ENCODE assay signal across 1 cellular context in the genomic region with DNA sequence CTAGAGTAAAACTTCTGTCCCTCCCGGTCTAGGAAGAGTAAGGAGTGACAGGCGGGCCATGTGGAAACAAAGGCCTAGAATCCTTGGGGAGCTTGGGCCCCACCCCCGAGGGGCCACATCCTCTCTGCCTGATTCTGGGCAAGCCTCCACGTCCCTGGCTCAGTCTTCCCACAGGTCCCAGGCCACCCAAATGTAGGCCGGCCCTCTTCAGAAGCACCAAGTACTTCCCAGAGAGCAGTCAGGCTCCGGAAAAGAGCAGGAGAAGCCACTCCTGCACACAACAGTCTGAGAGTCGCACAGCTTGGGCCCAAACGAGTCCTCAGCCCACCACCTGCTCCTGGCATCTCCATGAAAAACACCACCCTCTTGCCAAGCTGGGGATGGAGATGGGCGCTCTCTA.
TF ChIP-seq lines count a peak whose summit lies in the region.

No MANE protein-coding gene starts in this region.

TF ChIP-seq in H1, 55 proteins besides CTCF, POLR2A, EP300 and RAD21:
- no peak for TF ChIP-seq SP4 (IDR thresholded peaks at IDR 0.05; ENCODE audit: low read length)
- no peak for TF ChIP-seq TEAD4 (IDR thresholded peaks at IDR 0.05; ENCODE audit: low read depth, low read length)
- no peak for TF ChIP-seq SP1 (IDR thresholded peaks at IDR 0.05; ENCODE audit: low read depth, low read length)
- no peak for TF ChIP-seq KDM5A (IDR thresholded peaks at IDR 0.05; ENCODE audit: low read length)
- TF ChIP-seq GTF2F1 (IDR thresholded peaks at IDR 0.05; ENCODE audit: borderline replicate concordance, low read depth, low read length), result no peak
- TF ChIP-seq ASH2L (IDR thresholded peaks at IDR 0.05; ENCODE audit: low read length), result no peak
- TF ChIP-seq NANOG (IDR thresholded peaks at IDR 0.05; ENCODE audit: insufficient read depth, low read depth, low read length, poor library complexity, severe bottlenecking), result no peak
- TF ChIP-seq CEBPB (IDR thresholded peaks at IDR 0.05; ENCODE audit: low read depth, low read length), result no peak
- TF ChIP-seq MAFK (IDR thresholded peaks at IDR 0.05; ENCODE audit: low read depth, low read length), result no peak
- TF ChIP-seq CTBP2 (IDR thresholded peaks at IDR 0.05; ENCODE audit: borderline replicate concordance, insufficient read depth, insufficient read length, low read length), result no peak
TF ChIP-seq in H1: peak in this region for 0.
